Comparison of ENCODE assay signal across 31 cellular contexts in genomic region chr1:42358791-42359190, GRCh38. TPM values are rescaled to one million over a fixed set of nuclear protein-coding genes. Genes with fewer than 3 reads are reported as not detected.
DNase-seq lines count a peak whose midpoint lies in the region; ATAC-seq and TF ChIP-seq lines count a peak whose summit lies in the region.
"Had no signal": no experiment of that assay in that cellular context is flagged by ENCODE, and none has a peak within 500 bp of the region (broad histone marks: within the 10 kb centered on the region; RNA-seq: fewer than 3 reads in every experiment).

No MANE protein-coding gene starts in this region.

- intact Hi-C loops in heart right ventricle (cut with DNase I) = no loop called here
- intact Hi-C loops in left lung (cut with DNase I) = no loop called here

- peaks cover 6% of the 10 kb centered on the region for H3K4me1 Mint-ChIP-seq in stimulated activated naive CD8-positive, alpha-beta T cell treated with anti-CD3 and anti-CD28 coated beads, Interleukin-15, amount 100 ng/mL, for 72 hours
- peaks cover 11% of the 10 kb centered on the region for H3K4me1 Mint-ChIP-seq in endothelial cell (ENCODE audit: unreplicated experiment)
- no peaks in the 10 kb centered on the region for H3K4me1 Mint-ChIP-seq in HFFc6 (ENCODE audit: low read depth)
- H3K4me1 Mint-ChIP-seq: nephron progenitor cell had no signal

- no peak overlapping the region for H3K4me3 Mint-ChIP-seq in stimulated activated naive CD8-positive, alpha-beta T cell treated with anti-CD3 and anti-CD28 coated beads, Interleukin-15, amount 100 ng/mL, for 72 hours
- H3K4me3 Mint-ChIP-seq in endothelial cell (ENCODE audit: unreplicated experiment) (no peak overlapping the region), HFFc6 (no peak overlapping the region)
- H3K4me3 Mint-ChIP-seq: activated naive CD4-positive, alpha-beta T cell treated with anti-CD3 and anti-CD28 coated beads for 36 hours; activated T-cell treated with anti-CD3 and anti-CD28 coated beads, Interleukin-2, amount 50 U/mL, for 72 hours; nephron progenitor cell; T-helper 1 cell treated with Interleukin-12 subunit alpha and Interleukin-12 subunit beta and Interleukin-4 antibody, amounts not matched to agents 30 μg/mL and 1 μg/mL, for 36 hours had no signal

- H3K27me3 ChIP-seq in heart right ventricle = peaks cover 0 to 6% (median 3%) of the 10 kb centered on the region in 7 donors
- no peaks in the 10 kb centered on the region for H3K27me3 ChIP-seq in left lung
- H3K27me3 ChIP-seq: breast epithelium had no signal

- 96 to 98% methylated on average over 3 of the region's 3 CpGs for WGBS in heart right ventricle, 2 donors

- no peaks in the 10 kb centered on the region for H3K36me3 Mint-ChIP-seq in endothelial cell (ENCODE audit: low read depth, unreplicated experiment)
- no peaks in the 10 kb centered on the region for H3K36me3 Mint-ChIP-seq in HFFc6 (ENCODE audit: low read depth)

- no peak overlapping the region for H3K27ac Mint-ChIP-seq in stimulated activated naive CD8-positive, alpha-beta T cell treated with anti-CD3 and anti-CD28 coated beads, Interleukin-15, amount 100 ng/mL, for 72 hours
- no peak overlapping the region for H3K27ac Mint-ChIP-seq in endothelial cell (ENCODE audit: unreplicated experiment)
- H3K27ac Mint-ChIP-seq in HFFc6 = no peak overlapping the region
- H3K27ac Mint-ChIP-seq: activated naive CD4-positive, alpha-beta T cell treated with anti-CD3 and anti-CD28 coated beads for 36 hours; activated T-cell treated with anti-CD3 and anti-CD28 coated beads, Interleukin-2, amount 50 U/mL, for 72 hours; nephron progenitor cell; T-helper 1 cell treated with Interleukin-12 subunit alpha and Interleukin-12 subunit beta and Interleukin-4 antibody, amounts not matched to agents 30 μg/mL and 1 μg/mL, for 36 hours had no signal

- H3K4me1 ChIP-seq in heart right ventricle (no peaks in the 10 kb centered on the region), left lung (no peaks in the 10 kb centered on the region)
- H3K4me1 ChIP-seq: breast epithelium, HAP-1, suprapubic skin had no signal

- H3K9me3 Mint-ChIP-seq in stimulated activated naive CD8-positive, alpha-beta T cell treated with anti-CD3 and anti-CD28 coated beads, Interleukin-15, amount 100 ng/mL, for 72 hours = no peaks in the 10 kb centered on the region
- H3K9me3 Mint-ChIP-seq in endothelial cell (ENCODE audit: unreplicated experiment) (no peaks in the 10 kb centered on the region), HFFc6 (no peaks in the 10 kb centered on the region)
- H3K9me3 Mint-ChIP-seq: activated T-cell treated with anti-CD3 and anti-CD28 coated beads, Interleukin-2, amount 50 U/mL, for 72 hours; nephron progenitor cell; T-helper 1 cell treated with Interleukin-12 subunit alpha and Interleukin-12 subunit beta and Interleukin-4 antibody, amounts not matched to agents 30 μg/mL and 1 μg/mL, for 36 hours had no signal

- DNase-seq in stimulated activated naive CD8-positive, alpha-beta T cell treated with anti-CD3 and anti-CD28 coated beads, Interleukin-15, Interleukin-2, amounts not matched to agents 100 U/mL and 50 U/mL, for 24 hours = no peak
- no peak for DNase-seq in stimulated activated naive CD8-positive, alpha-beta T cell treated with anti-CD3 and anti-CD28 coated beads, Interleukin-15, amount 100 ng/mL, for 72 hours
- peak; percentile 46 for DNase-seq in GM20000 (ENCODE audit: low spot score)
- no peak for DNase-seq in endothelial cell (ENCODE audit: low spot score)
- DNase-seq in heart right ventricle = no peak
- no peak for DNase-seq in left lung
- no peak for DNase-seq in HFFc6
- DNase-seq: activated naive CD4-positive, alpha-beta T cell treated with anti-CD3 and anti-CD28 coated beads for 36 hours; activated T-cell treated with anti-CD3 and anti-CD28 coated beads, Interleukin-2, amount 50 U/mL, for 72 hours; DMS53; effector CD8-positive, alpha-beta T cell; head of caudate nucleus; IMR-90; mucosa of descending colon; NCI-H1092; NCI-H187 treated with DMSO at 0.1 percent for 48 hours; NCI-H2171 treated with DMSO at 0.1 percent for 48 hours; NCI-H510A treated with DMSO at 0.1 percent for 48 hours; nephron progenitor cell; NK-92 treated with Interleukin-12 subunit alpha and Interleukin-12 subunit beta, amount 100 ng/mL, for 24 hours; PC-3; SK-N-SH; stimulated activated CD4-positive, alpha-beta T cell treated with anti-CD3 and anti-CD28 coated beads, Interleukin-2, amount 100 ng/mL, for 24 hours had no signal

- H3K4me3 ChIP-seq in heart right ventricle = no peak overlapping the region
- no peak overlapping the region for H3K4me3 ChIP-seq in left lung
- H3K4me3 ChIP-seq: breast epithelium, HAP-1, lung, mucosa of descending colon, smooth muscle cell, suprapubic skin had no signal

- H3K27ac ChIP-seq in heart right ventricle (no peak overlapping the region), left lung (no peak overlapping the region)
- H3K27ac ChIP-seq: breast epithelium, suprapubic skin had no signal

- H3K9me3 ChIP-seq in heart right ventricle (no peaks in the 10 kb centered on the region), left lung (no peaks in the 10 kb centered on the region)
- H3K9me3 ChIP-seq: breast epithelium, HAP-1, mucosa of descending colon, SK-N-SH, suprapubic skin had no signal

- H3K36me3 ChIP-seq in heart right ventricle (no peaks in the 10 kb centered on the region), left lung (no peaks in the 10 kb centered on the region)
- H3K36me3 ChIP-seq: breast epithelium, HAP-1, suprapubic skin had no signal

- TF ChIP-seq CTCF in GM20000 (IDR thresholded peaks at IDR 0.05; ENCODE audit: extremely low read depth, missing control alignments) (no peak), endothelial cell (IDR thresholded peaks at IDR 0.05; ENCODE audit: unreplicated experiment) (no peak), heart right ventricle (IDR thresholded peaks at IDR 0.05) (no peak), left lung (IDR thresholded peaks at IDR 0.05) (no peak), HFFc6 (IDR thresholded peaks at IDR 0.05) (no peak)

- peak; percentile 49 for ATAC-seq in stimulated activated naive CD8-positive, alpha-beta T cell treated with anti-CD3 and anti-CD28 coated beads, Interleukin-15, Interleukin-2, amounts not matched to agents 100 U/mL and 50 U/mL, for 24 hours
- ATAC-seq in stimulated activated naive CD8-positive, alpha-beta T cell treated with anti-CD3 and anti-CD28 coated beads, Interleukin-15, amount 100 ng/mL, for 72 hours = no peak
- ATAC-seq in HG03378 (IDR thresholded peaks at IDR 0.05; ENCODE audit: unreplicated experiment) = peak; percentile 50
- no peak for ATAC-seq in heart right ventricle
- no peak for ATAC-seq in left lung
- ATAC-seq: mucosa of descending colon, PC-3 had no signal

- peaks cover 8% of the 10 kb centered on the region for H3K27me3 Mint-ChIP-seq in stimulated activated naive CD8-positive, alpha-beta T cell treated with anti-CD3 and anti-CD28 coated beads, Interleukin-15, amount 100 ng/mL, for 72 hours
- H3K27me3 Mint-ChIP-seq in endothelial cell (ENCODE audit: unreplicated experiment) (peaks cover 4% of the 10 kb centered on the region), HFFc6 (ENCODE audit: insufficient read depth) (peaks cover 22% of the 10 kb centered on the region)

RNA-seq across cellular contexts. Expression of gene RIMKLA, which starts 21.8 kb away (rescaled TPM):
- total RNA-seq in endothelial cell (ENCODE audit: unreplicated experiment) (0.10 TPM), heart right ventricle (10 to 100 TPM in 4 of 10 donors, 1 to 10 TPM in 6; 5.3 to 16.7 (median 8.6) TPM), left lung (10 to 100 TPM in 1 of 2 donors, 1 to 10 TPM in 1; 7.8 to 11.4 TPM)
- 1 to 10 TPM in 1 of 2 donors, under 1 TPM in 1; 0.80 to 1.0 TPM for polyA plus RNA-seq in heart right ventricle
- not detected for total RNA-seq in HFFc6 (2021; fragmentation: NEBNext Ultra II Directional; extraction: Animal tissue kit (Norgen Biotek cat#: 25700))
- total RNA-seq: IMR-90, osteocyte had no signal
- polyA plus RNA-seq: IMR-90 had no signal

RNA-seq across cellular contexts. Expression of gene FOXJ3, which starts 23.8 kb away (rescaled TPM):
- 65.9 TPM for total RNA-seq in endothelial cell (ENCODE audit: unreplicated experiment)
- 10 to 100 TPM; 34.2 to 50.0 (median 41.6) TPM for total RNA-seq in heart right ventricle
- polyA plus RNA-seq in heart right ventricle = 10 to 100 TPM in 1 of 2 donors, 1 to 10 TPM in 1; 9.6 to 11.1 TPM
- 10 to 100 TPM; 39.6 to 46.2 TPM for total RNA-seq in left lung
- 10 to 100 TPM; 24.5 to 31.3 (median 28.9) TPM for total RNA-seq in HFFc6 (2021; fragmentation: NEBNext Ultra II Directional; extraction: Animal tissue kit (Norgen Biotek cat#: 25700))

Comparison
In these comparisons a context has a peak if more than half of its experiments do, and no peak if none do; other contexts are left out.
1. ATAC-seq: peak in stimulated activated naive CD8-positive, alpha-beta T cell treated with anti-CD3 and anti-CD28 coated beads, Interleukin-15, Interleukin-2, amounts not matched to agents 100 U/mL and 50 U/mL, for 24 hours (single experiment) and HG03378 (single experiment); none in stimulated activated naive CD8-positive, alpha-beta T cell treated with anti-CD3 and anti-CD28 coated beads, Interleukin-15, amount 100 ng/mL, for 72 hours (single experiment), heart right ventricle (0 of 8) and left lung (single experiment).